Comparison of ENCODE assay signal across 14 cellular contexts in the genomic region with DNA sequence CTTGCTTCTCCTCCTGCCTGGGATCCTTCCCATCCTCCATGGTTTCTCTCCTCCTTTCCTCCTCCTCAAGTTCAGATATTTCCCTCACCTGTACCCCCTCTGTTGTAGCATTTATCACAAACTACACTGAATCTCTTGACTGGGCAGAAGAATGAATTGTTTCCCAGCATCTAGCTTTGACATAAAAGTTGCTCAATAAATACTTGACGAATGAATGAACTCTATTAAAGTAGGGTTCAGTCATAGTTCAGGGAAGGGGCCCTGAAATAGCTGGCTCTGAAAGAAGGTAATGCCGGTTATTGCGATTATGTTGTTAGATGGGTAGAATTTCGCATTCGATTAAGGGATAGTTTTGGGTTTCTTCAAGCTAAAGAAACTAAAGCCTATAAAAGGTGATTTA. TPM values are rescaled to one million over a fixed set of nuclear protein-coding genes. Genes with fewer than 3 reads are reported as not detected.
DNase-seq lines count a peak whose midpoint lies in the region; ATAC-seq, FAIRE-seq and TF ChIP-seq lines count a peak whose summit lies in the region.
"Had no signal": no experiment of that assay in that cellular context is flagged by ENCODE, and none has a peak within 500 bp of the region (broad histone marks: within the 10 kb centered on the region; RNA-seq: fewer than 3 reads in every experiment).

No MANE protein-coding gene starts in this region.

- H3K27me3 ChIP-seq in BLaER1 treated with 17β-estradiol and CSF1 and Interleukin-3, amounts not matched to agents 10 nM and 100 nM: peaks cover 15 to 41% (median 28%) of the 10 kb centered on the region in 11 experiments
- no peaks in the 10 kb centered on the region for H3K27me3 ChIP-seq in K562 (ENCODE audit: control insufficient read depth in 2 of 2, insufficient read depth in 2 of 2, low read length in 2 of 2)
- H3K27me3 ChIP-seq: MG63, vagina had no signal

- H3K9me1 ChIP-seq in K562 (ENCODE audit: control insufficient read depth, insufficient read depth, low read length): no peaks in the 10 kb centered on the region

- WGBS in K562 (ENCODE audit: insufficient coverage, low coverage, missing lambda C conversion rate): 80% methylated on average over 5 of the region's 5 CpGs

- no peak for TF ChIP-seq RAD21 in K562 (CRISPR knock-in tag; conservative IDR thresholded peaks at IDR 0.05 in 1 of 2, IDR thresholded peaks at IDR 0.05 in 1 of 2)

- H4K20me1 ChIP-seq in BLaER1 treated with 17β-estradiol and CSF1 and Interleukin-3, amounts not matched to agents 10 nM and 100 nM: peaks cover 12 to 31% (median 23%) of the 10 kb centered on the region in 11 experiments; a peak in 20 of 22 replicates
- H4K20me1 ChIP-seq in K562 (replicated peaks; ENCODE audit: control insufficient read depth, insufficient read depth, low read length): peaks cover 6% of the 10 kb centered on the region; the same call in 1 of the 2 replicates

- in situ Hi-C loops in K562 (cut with MboI): no loop called here

- no peak overlapping the region for H3K27ac ChIP-seq in BLaER1 treated with 17β-estradiol and CSF1 and Interleukin-3, amounts not matched to agents 10 nM and 100 nM
- H3K27ac ChIP-seq in K562 (ENCODE audit: extremely low read depth, low read depth, low read length): no peak overlapping the region

- TF ChIP-seq EP300 in K562 (IDR thresholded peaks at IDR 0.05; ENCODE audit: low read length): no peak

- BruUV-seq in K562 (replicated peaks; lab: Mats Ljungman, UMichigan): no TSS peak

- no peak overlapping the region for H3K27ac Mint-ChIP-seq in HFFc6
- H3K27ac Mint-ChIP-seq in natural killer cell treated with Interleukin-12 subunit alpha and Interleukin-12 subunit beta and Interleukin-15 and Interleukin-18, amount 100 ng/mL, for 72 hours: peak overlapping the region; percentile 90 to 96

- H3K9me3 Mint-ChIP-seq in HFFc6: no peaks in the 10 kb centered on the region
- no peaks in the 10 kb centered on the region for H3K9me3 Mint-ChIP-seq in natural killer cell treated with Interleukin-12 subunit alpha and Interleukin-12 subunit beta and Interleukin-15 and Interleukin-18, amount 100 ng/mL, for 72 hours

- intact Hi-C loops in K562 (cut with micrococcal nuclease): no loop called here

- peaks cover 60% of the 10 kb centered on the region for H3K4me1 Mint-ChIP-seq in HFFc6 (ENCODE audit: low read depth)
- peaks cover 56 to 65% of the 10 kb centered on the region in 2 donors for H3K4me1 Mint-ChIP-seq in natural killer cell treated with Interleukin-12 subunit alpha and Interleukin-12 subunit beta and Interleukin-15 and Interleukin-18, amount 100 ng/mL, for 72 hours (ENCODE audit: low read depth in 2 of 2)

- FAIRE-seq in K562 (lab: Jason Lieb, UNC): no peak
- FAIRE-seq: endometrium had no signal

- CTCF ChIA-PET in K562 (lab: Yijun Ruan, JAX; ENCODE audit: low intra/inter-chr PET ratio): no interaction called here

- H3K36me3 ChIP-seq in BLaER1 treated with 17β-estradiol and CSF1 and Interleukin-3, amounts not matched to agents 10 nM and 100 nM: no peaks in the 10 kb centered on the region
- H3K36me3 ChIP-seq in K562 (ENCODE audit: control insufficient read depth, insufficient read depth, low read length): no peaks in the 10 kb centered on the region
- H3K36me3 ChIP-seq: MG63, vagina had no signal

- H3K27me3 Mint-ChIP-seq in HFFc6 (ENCODE audit: insufficient read depth): peaks cover 6% of the 10 kb centered on the region
- peaks cover 2 to 7% of the 10 kb centered on the region in 2 donors for H3K27me3 Mint-ChIP-seq in natural killer cell treated with Interleukin-12 subunit alpha and Interleukin-12 subunit beta and Interleukin-15 and Interleukin-18, amount 100 ng/mL, for 72 hours

- peaks cover 25 to 42% (median 37%) of the 10 kb centered on the region in 10 experiments for H3K4me1 ChIP-seq in BLaER1 treated with 17β-estradiol and CSF1 and Interleukin-3, amounts not matched to agents 10 nM and 100 nM
- peaks cover 21 to 33% of the 10 kb centered on the region in 2 experiments; a peak in 4 of 5 replicates for H3K4me1 ChIP-seq in K562 (replicated peaks in 1 of 2; ENCODE audit: control insufficient read depth in 2 of 2, insufficient read depth in 2 of 2, low read length in 2 of 2)

- no peaks in the 10 kb centered on the region for H3K9me3 ChIP-seq in BLaER1 treated with 17β-estradiol and CSF1 and Interleukin-3, amounts not matched to agents 10 nM and 100 nM (replicated peaks in 1 of 11)
- H3K9me3 ChIP-seq in K562 (replicated peaks; ENCODE audit: control insufficient read depth, insufficient read depth, low read depth, low read length): no peaks in the 10 kb centered on the region
- H3K9me3 ChIP-seq: MG63, vagina had no signal

- ATAC-seq in K562: no peak
- ATAC-seq in natural killer cell treated with Interleukin-12 subunit alpha and Interleukin-12 subunit beta and Interleukin-15 and Interleukin-18, amount 100 ng/mL, for 72 hours: no peak

- peak overlapping the region; percentile 92; the same call in 1 of the 2 replicates for H3K4me3 Mint-ChIP-seq in HFFc6
- H3K4me3 Mint-ChIP-seq in natural killer cell treated with Interleukin-12 subunit alpha and Interleukin-12 subunit beta and Interleukin-15 and Interleukin-18, amount 100 ng/mL, for 72 hours: peak overlapping the region; percentile 97

- TF ChIP-seq POLR2A in K562 (conservative IDR thresholded peaks at IDR 0.05): no peak

- H3K36me3 Mint-ChIP-seq in HFFc6 (ENCODE audit: low read depth): no peaks in the 10 kb centered on the region
- peaks cover 6% of the 10 kb centered on the region for H3K36me3 Mint-ChIP-seq in natural killer cell treated with Interleukin-12 subunit alpha and Interleukin-12 subunit beta and Interleukin-15 and Interleukin-18, amount 100 ng/mL, for 72 hours

- POLR2A ChIA-PET in K562 (lab: Yijun Ruan, JAX): interaction anchor here (0.7 to 1.1 kb wide), 2 partner anchors 11 to 273 kb away, joined by 3 read pairs; no protein-coding TSS in a partner anchor

- no peak for DNase-seq in HFFc6
- no peak for DNase-seq in K562 (ENCODE audit: extremely low read depth in 1 of 4, low spot score in 3 of 4)
- DNase-seq in natural killer cell treated with Interleukin-12 subunit alpha and Interleukin-12 subunit beta and Interleukin-15 and Interleukin-18, amount 100 ng/mL, for 72 hours (ENCODE audit: low spot score): no peak
- no peak for DNase-seq in NCI-H748 (lab: John Stamatoyannopoulos, UW; ENCODE audit: unreplicated experiment)
- no peak for DNase-seq in kidney glomerular epithelial cell (lab: John Stamatoyannopoulos, UW)
- no peak for DNase-seq in COR-L47 (lab: John Stamatoyannopoulos, UW)
- no peak for DNase-seq in HuH-7.5 (ENCODE audit: low spot score)
- DNase-seq: MG63, NCI-H446 treated with DMSO at 0.1 percent for 48 hours had no signal

- H3K4me2 ChIP-seq in BLaER1 treated with 17β-estradiol and CSF1 and Interleukin-3, amounts not matched to agents 10 nM and 100 nM: peak overlapping the region in 7 of 11 experiments; percentile 12 to 98 (median 93); a peak in 9 of 22 replicates
- H3K4me2 ChIP-seq in K562 (ENCODE audit: insufficient read depth, low read length): no peak overlapping the region

- H3K79me2 ChIP-seq in K562 (ENCODE audit: control insufficient read depth, insufficient read depth, low read length): peaks cover 25% of the 10 kb centered on the region

- H3K4me3 ChIP-seq in BLaER1 treated with 17β-estradiol and CSF1 and Interleukin-3, amounts not matched to agents 10 nM and 100 nM: no peak overlapping the region
- H3K4me3 ChIP-seq in K562: no peak overlapping the region

- H3K9ac ChIP-seq in BLaER1 treated with 17β-estradiol and CSF1 and Interleukin-3, amounts not matched to agents 10 nM and 100 nM: no peak overlapping the region
- H3K9ac ChIP-seq in K562 (ENCODE audit: insufficient read depth in 1 of 2, low read depth in 2 of 2, low read length in 2 of 2): no peak overlapping the region

- H2AFZ ChIP-seq in K562 (ENCODE audit: low read depth, low read length): peak overlapping the region; percentile 93

- TF ChIP-seq CTCF in HFFc6 (IDR thresholded peaks at IDR 0.05): no peak
- TF ChIP-seq CTCF in K562 (IDR thresholded peaks at IDR 0.05 in 2 of 3, conservative IDR thresholded peaks at IDR 0.05 in 1 of 3; ENCODE audit: insufficient read depth in 2 of 3, low read depth in 1 of 3, low read length in 3 of 3): no peak

RNA-seq across cellular contexts. Expression of a gene that starts 1.2 kb away (rescaled TPM):
- 10 to 100 TPM; 45.9 to 57.4 (median 49.7) TPM for total RNA-seq in HFFc6 (2021; fragmentation: NEBNext Ultra II Directional; extraction: Animal tissue kit (Norgen Biotek cat#: 25700))
- 55.4 and 75.5 TPM in 2 replicates for total RNA-seq in K562 (2011; cell fraction: chromatin; rRNA removed; ENCODE audit: low replicate concordance)
- total RNA-seq in K562 (2011; cell fraction: nucleolus; rRNA removed): 32.4 and 50.1 TPM in 2 replicates
- 56.6 and 61.7 TPM in 2 replicates for total RNA-seq in K562 (2011; cell fraction: nucleoplasm; rRNA removed)
- 16.2 and 22.4 TPM in 2 replicates for total RNA-seq in K562 (2014; rRNA removed)
- total RNA-seq in K562 (2014; rRNA removed; fragmentation: Illumina TruSeq; extraction: Trizol): 21.9 and 26.1 TPM in 2 replicates
- total RNA-seq in K562 (2015; rRNA removed; fragmentation: Illumina TruSeq; extraction: Trizol): 20.8 and 21.7 TPM in 2 replicates
- total RNA-seq in K562 (2021): 21.3 and 24.4 TPM in 2 replicates
- 11.2 and 20.4 TPM in 2 replicates for polyA plus RNA-seq in K562 (2011; rRNA removed)
- polyA plus RNA-seq in K562 (2011; cell fraction: cytosol; rRNA removed): 3.8 and 5.1 TPM in 2 replicates
- 8.6 and 9.4 TPM in 2 replicates for polyA plus RNA-seq in K562 (2011; cell fraction: nucleus; rRNA removed)
- polyA plus RNA-seq in K562 (2012): 10.9 and 17.2 TPM in 2 replicates
- polyA plus RNA-seq in K562 (2014; fragmentation: Illumina TruSeq; extraction: Trizol): 16.4 and 16.7 TPM in 2 replicates
- 1 to 10 TPM; 4.5 to 4.9 TPM for polyA plus RNA-seq in K562 (2014; fragmentation: Nextera tagmentation; extraction: Ambion mirVana)
- polyA plus RNA-seq in K562 (2014; rRNA removed): 6.9 and 8.6 TPM in 2 replicates
- 55.2 and 66.7 TPM in 2 replicates for polyA minus RNA-seq in K562 (2011; rRNA and poly(A)+ RNA removed)
- 23.1 and 45.0 TPM in 2 replicates for polyA minus RNA-seq in K562 (2011; cell fraction: cytosol; rRNA and poly(A)+ RNA removed)
- 9.0 and 13.3 TPM in 2 replicates for polyA minus RNA-seq in K562 (2011; cell fraction: nucleus; rRNA and poly(A)+ RNA removed)
- 10 to 100 TPM; 69.7 to 97.7 TPM for total RNA-seq in natural killer cell treated with Interleukin-12 subunit alpha and Interleukin-12 subunit beta and Interleukin-15 and Interleukin-18, amount 100 ng/mL, for 72 hours

RNA-seq across cellular contexts. Expression of a gene that starts 43.7 kb away (rescaled TPM):
- total RNA-seq in HFFc6 (2021; fragmentation: NEBNext Ultra II Directional; extraction: Animal tissue kit (Norgen Biotek cat#: 25700)): not detected
- not detected in 2 replicates for total RNA-seq in K562 (2011; cell fraction: chromatin; rRNA removed; ENCODE audit: low replicate concordance)
- not detected in 2 replicates for total RNA-seq in K562 (2011; cell fraction: nucleolus; rRNA removed)
- total RNA-seq in K562 (2011; cell fraction: nucleoplasm; rRNA removed): not detected in 2 replicates
- total RNA-seq in K562 (2014; rRNA removed) (not detected in 2 replicates), K562 (2014; rRNA removed; fragmentation: Illumina TruSeq; extraction: Trizol) (not detected in 2 replicates), K562 (2015; rRNA removed; fragmentation: Illumina TruSeq; extraction: Trizol) (not detected in 2 replicates), K562 (2021) (not detected in 2 replicates)
- polyA plus RNA-seq in K562 (2011; rRNA removed) (not detected in 2 replicates), K562 (2014; fragmentation: Illumina TruSeq; extraction: Trizol) (not detected in 2 replicates), K562 (2014; fragmentation: Nextera tagmentation; extraction: Ambion mirVana) (not detected), K562 (2014; rRNA removed) (not detected in 2 replicates)
- polyA plus RNA-seq in K562 (2011; cell fraction: cytosol; rRNA removed): not detected in 2 replicates
- polyA plus RNA-seq in K562 (2011; cell fraction: nucleus; rRNA removed): not detected in 2 replicates
- polyA plus RNA-seq in K562 (2012): not detected in 2 replicates
- polyA minus RNA-seq in K562 (2011; rRNA and poly(A)+ RNA removed): not detected in 2 replicates
- polyA minus RNA-seq in K562 (2011; cell fraction: cytosol; rRNA and poly(A)+ RNA removed): not detected in 2 replicates
- not detected in 2 replicates for polyA minus RNA-seq in K562 (2011; cell fraction: nucleus; rRNA and poly(A)+ RNA removed)
- total RNA-seq in natural killer cell treated with Interleukin-12 subunit alpha and Interleukin-12 subunit beta and Interleukin-15 and Interleukin-18, amount 100 ng/mL, for 72 hours: not detected
- total RNA-seq: aorta, mucosa of gallbladder, vagina had no signal
